Comparison of ENCODE assay signal across 1 cellular context in genomic region chr12:7128681-7129593, GRCh38.
TF ChIP-seq lines count a peak whose summit lies in the region.

RBP5 (minus strand) TSS chr12:7128889; CDS start chr12:7128775, 114 bp downstream.

TF ChIP-seq in HepG2, 621 proteins besides CTCF, POLR2A, EP300 and RAD21 (continued from another document and continues in another):
- no peak for TF ChIP-seq ZHX1 (CRISPR knock-in tag; IDR thresholded peaks at IDR 0.05; ENCODE audit: low read depth)
- no peak for TF ChIP-seq ZBTB1 (CRISPR knock-in tag; IDR thresholded peaks at IDR 0.05; ENCODE audit: borderline replicate concordance)
- no peak for TF ChIP-seq ZNF776 (CRISPR knock-in tag; IDR thresholded peaks at IDR 0.05)
- TF ChIP-seq CBX2 (IDR thresholded peaks at IDR 0.05; ENCODE audit: low read depth, low read length): no peak
- no peak for TF ChIP-seq CBX2 (CRISPR knock-in tag; IDR thresholded peaks at IDR 0.05; ENCODE audit: low read depth)
- TF ChIP-seq MTF1 (CRISPR knock-in tag; IDR thresholded peaks at IDR 0.05): no peak
- TF ChIP-seq MTA1 (CRISPR knock-in tag; IDR thresholded peaks at IDR 0.05; ENCODE audit: borderline replicate concordance): no peak; the same call in 1 of the 2 replicates
- TF ChIP-seq DR1 (CRISPR knock-in tag; IDR thresholded peaks at IDR 0.05): no peak
- TF ChIP-seq POGK (CRISPR knock-in tag; conservative IDR thresholded peaks at IDR 0.05): no peak
- TF ChIP-seq LCORL (IDR thresholded peaks at IDR 0.05): no peak
- TF ChIP-seq LCORL (CRISPR knock-in tag; IDR thresholded peaks at IDR 0.05): 0 out of 2 replicates have a peak, but pooled peaks have one; percentile 14
- no peak for TF ChIP-seq ZNF687 (CRISPR knock-in tag; IDR thresholded peaks at IDR 0.05)
- 0 out of 2 replicates have a peak, but pooled peaks have one; percentile 9 for TF ChIP-seq ZNF350 (CRISPR knock-in tag; IDR thresholded peaks at IDR 0.05; ENCODE audit: borderline replicate concordance, low read depth)
- no peak for TF ChIP-seq ZNF704 (CRISPR knock-in tag; IDR thresholded peaks at IDR 0.05; ENCODE audit: borderline replicate concordance)
- no peak for TF ChIP-seq MEF2D (CRISPR knock-in tag; IDR thresholded peaks at IDR 0.05)
- TF ChIP-seq HHEX (CRISPR knock-in tag; IDR thresholded peaks at IDR 0.05): no peak
- TF ChIP-seq MXD4 (CRISPR knock-in tag; IDR thresholded peaks at IDR 0.05): no peak
- TF ChIP-seq ZNF530 (CRISPR knock-in tag; IDR thresholded peaks at IDR 0.05; ENCODE audit: low read depth): no peak
- TF ChIP-seq ZNF652 (CRISPR knock-in tag; IDR thresholded peaks at IDR 0.05; ENCODE audit: borderline replicate concordance, low read depth): no peak
- TF ChIP-seq ZNF670 (CRISPR knock-in tag; IDR thresholded peaks at IDR 0.05; ENCODE audit: borderline replicate concordance): no peak
- TF ChIP-seq ZNF703 (CRISPR knock-in tag; IDR thresholded peaks at IDR 0.05; ENCODE audit: borderline replicate concordance): no peak
- 0 out of 2 replicates have a peak, but pooled peaks have one; percentile 15 for TF ChIP-seq ZNF598 (CRISPR knock-in tag; IDR thresholded peaks at IDR 0.05; ENCODE audit: borderline replicate concordance)
- TF ChIP-seq TOE1 (CRISPR knock-in tag; IDR thresholded peaks at IDR 0.05): no peak
- no peak for TF ChIP-seq JUND (CRISPR knock-in tag; IDR thresholded peaks at IDR 0.05)
- TF ChIP-seq EEA1 (CRISPR knock-in tag; IDR thresholded peaks at IDR 0.05; ENCODE audit: borderline replicate concordance): no peak
- TF ChIP-seq ZBTB49 (CRISPR knock-in tag; IDR thresholded peaks at IDR 0.05; ENCODE audit: borderline replicate concordance): no peak
- no peak for TF ChIP-seq ZNF552 (CRISPR knock-in tag; IDR thresholded peaks at IDR 0.05; ENCODE audit: borderline replicate concordance)
- TF ChIP-seq RFX1 (IDR thresholded peaks at IDR 0.05): no peak
- TF ChIP-seq ZBTB3 (CRISPR knock-in tag; IDR thresholded peaks at IDR 0.05; ENCODE audit: borderline replicate concordance, low read depth): no peak
- TF ChIP-seq ZNF629 (CRISPR knock-in tag; conservative IDR thresholded peaks at IDR 0.05): no peak
- no peak for TF ChIP-seq BATF2 (CRISPR knock-in tag; IDR thresholded peaks at IDR 0.05)
- no peak for TF ChIP-seq ZNF382 (CRISPR knock-in tag; IDR thresholded peaks at IDR 0.05; ENCODE audit: borderline replicate concordance)
- no peak for TF ChIP-seq ZSCAN30 (CRISPR knock-in tag; IDR thresholded peaks at IDR 0.05)
- no peak for TF ChIP-seq BORCS8-MEF2B (CRISPR knock-in tag; IDR thresholded peaks at IDR 0.05)
- no peak for TF ChIP-seq ZNF460 (CRISPR knock-in tag; IDR thresholded peaks at IDR 0.05; ENCODE audit: borderline replicate concordance)
- TF ChIP-seq ZNF263 (CRISPR knock-in tag; IDR thresholded peaks at IDR 0.05): no peak
- peak; percentile 1; the same call in 1 of the 2 replicates for TF ChIP-seq YEATS2 (CRISPR knock-in tag; IDR thresholded peaks at IDR 0.05; ENCODE audit: borderline replicate concordance)
- TF ChIP-seq POGZ (CRISPR knock-in tag; IDR thresholded peaks at IDR 0.05): no peak
- no peak for TF ChIP-seq DDIT3 (CRISPR knock-in tag; IDR thresholded peaks at IDR 0.05)
- no peak for TF ChIP-seq ZBTB21 (CRISPR knock-in tag; IDR thresholded peaks at IDR 0.05)
- TF ChIP-seq MLX (CRISPR knock-in tag; IDR thresholded peaks at IDR 0.05): no peak
- TF ChIP-seq ZNF878 (CRISPR knock-in tag; IDR thresholded peaks at IDR 0.05): no peak
- no peak; the same call in none of the 2 replicates for TF ChIP-seq HNF4A (CRISPR knock-in tag; IDR thresholded peaks at IDR 0.05)
- TF ChIP-seq ZNF605 (CRISPR knock-in tag; IDR thresholded peaks at IDR 0.05): no peak
- no peak for TF ChIP-seq ZNF546 (CRISPR knock-in tag; conservative IDR thresholded peaks at IDR 0.05)
- no peak for TF ChIP-seq ZBTB2 (CRISPR knock-in tag; IDR thresholded peaks at IDR 0.05; ENCODE audit: low read depth)
- no peak; the same call in 1 of the 2 replicates for TF ChIP-seq ZSCAN31 (CRISPR knock-in tag; IDR thresholded peaks at IDR 0.05; ENCODE audit: low read depth)
- no peak for TF ChIP-seq GTF3A (CRISPR knock-in tag; conservative IDR thresholded peaks at IDR 0.05)
- TF ChIP-seq ARNT (IDR thresholded peaks at IDR 0.05): no peak
- no peak for TF ChIP-seq TFE3 (CRISPR knock-in tag; IDR thresholded peaks at IDR 0.05)
- TF ChIP-seq ZNF207 (IDR thresholded peaks at IDR 0.05; ENCODE audit: borderline replicate concordance): no peak
- no peak for TF ChIP-seq GATA4 (IDR thresholded peaks at IDR 0.05; ENCODE audit: borderline replicate concordance, low read depth)
- TF ChIP-seq KLF15 (CRISPR knock-in tag; IDR thresholded peaks at IDR 0.05; ENCODE audit: borderline replicate concordance): no peak
- TF ChIP-seq SATB2 (CRISPR knock-in tag; IDR thresholded peaks at IDR 0.05): no peak
- no peak for TF ChIP-seq MLLT10 (CRISPR knock-in tag; IDR thresholded peaks at IDR 0.05)
